Comparison of ENCODE assay signal across 1 cellular context in the genomic region with DNA sequence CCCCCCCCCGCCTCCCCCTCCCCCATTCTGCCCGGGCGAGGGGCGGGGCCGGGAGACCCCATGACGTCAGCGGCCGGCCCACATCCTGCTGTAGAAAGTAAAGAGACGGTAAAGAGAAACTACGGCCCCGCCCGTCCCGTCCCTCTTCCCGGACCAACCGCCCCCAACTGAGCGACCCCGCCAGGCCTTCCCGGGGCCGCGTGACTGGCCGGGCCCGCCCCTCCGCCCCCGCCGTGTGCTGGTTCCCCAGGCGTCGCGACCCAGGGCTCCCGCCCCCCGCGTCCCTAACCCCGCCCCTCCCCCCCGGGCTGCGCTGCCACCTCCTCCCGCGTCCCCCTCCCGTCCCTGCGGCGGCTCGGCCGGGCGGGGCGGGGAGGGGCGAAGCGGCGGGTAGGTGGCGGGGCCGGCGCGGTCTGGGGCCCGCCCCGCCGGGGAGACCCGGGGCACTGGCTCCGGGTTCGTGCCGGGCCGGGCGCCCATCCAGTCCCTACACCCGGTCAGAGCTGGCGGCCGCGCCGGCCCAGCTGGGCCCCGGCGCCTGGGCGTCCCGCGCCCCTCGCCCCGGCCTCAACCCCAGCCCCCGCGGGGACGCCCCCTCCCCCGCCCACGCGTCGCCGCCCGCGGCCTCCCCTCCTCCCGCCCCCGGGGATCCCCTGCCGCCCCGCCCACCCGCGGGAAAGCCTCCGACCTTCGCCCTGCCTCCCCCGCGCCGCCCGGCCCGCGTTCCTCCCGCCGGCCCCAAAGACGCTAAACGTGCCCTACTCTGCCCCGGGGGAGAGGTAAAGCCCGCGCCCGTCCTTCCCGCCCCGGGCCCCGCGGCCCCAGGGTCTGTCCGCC.
A peak's percentile ranks its signal among the peaks of the same experiment; 100 is the strongest.
TF ChIP-seq lines count a peak whose summit lies in the region.

No MANE protein-coding gene starts in this region.

TF ChIP-seq in HepG2, 621 proteins besides CTCF, POLR2A, EP300 and RAD21 (continued from another document and continues in another):
- TF ChIP-seq, protein P1, sequence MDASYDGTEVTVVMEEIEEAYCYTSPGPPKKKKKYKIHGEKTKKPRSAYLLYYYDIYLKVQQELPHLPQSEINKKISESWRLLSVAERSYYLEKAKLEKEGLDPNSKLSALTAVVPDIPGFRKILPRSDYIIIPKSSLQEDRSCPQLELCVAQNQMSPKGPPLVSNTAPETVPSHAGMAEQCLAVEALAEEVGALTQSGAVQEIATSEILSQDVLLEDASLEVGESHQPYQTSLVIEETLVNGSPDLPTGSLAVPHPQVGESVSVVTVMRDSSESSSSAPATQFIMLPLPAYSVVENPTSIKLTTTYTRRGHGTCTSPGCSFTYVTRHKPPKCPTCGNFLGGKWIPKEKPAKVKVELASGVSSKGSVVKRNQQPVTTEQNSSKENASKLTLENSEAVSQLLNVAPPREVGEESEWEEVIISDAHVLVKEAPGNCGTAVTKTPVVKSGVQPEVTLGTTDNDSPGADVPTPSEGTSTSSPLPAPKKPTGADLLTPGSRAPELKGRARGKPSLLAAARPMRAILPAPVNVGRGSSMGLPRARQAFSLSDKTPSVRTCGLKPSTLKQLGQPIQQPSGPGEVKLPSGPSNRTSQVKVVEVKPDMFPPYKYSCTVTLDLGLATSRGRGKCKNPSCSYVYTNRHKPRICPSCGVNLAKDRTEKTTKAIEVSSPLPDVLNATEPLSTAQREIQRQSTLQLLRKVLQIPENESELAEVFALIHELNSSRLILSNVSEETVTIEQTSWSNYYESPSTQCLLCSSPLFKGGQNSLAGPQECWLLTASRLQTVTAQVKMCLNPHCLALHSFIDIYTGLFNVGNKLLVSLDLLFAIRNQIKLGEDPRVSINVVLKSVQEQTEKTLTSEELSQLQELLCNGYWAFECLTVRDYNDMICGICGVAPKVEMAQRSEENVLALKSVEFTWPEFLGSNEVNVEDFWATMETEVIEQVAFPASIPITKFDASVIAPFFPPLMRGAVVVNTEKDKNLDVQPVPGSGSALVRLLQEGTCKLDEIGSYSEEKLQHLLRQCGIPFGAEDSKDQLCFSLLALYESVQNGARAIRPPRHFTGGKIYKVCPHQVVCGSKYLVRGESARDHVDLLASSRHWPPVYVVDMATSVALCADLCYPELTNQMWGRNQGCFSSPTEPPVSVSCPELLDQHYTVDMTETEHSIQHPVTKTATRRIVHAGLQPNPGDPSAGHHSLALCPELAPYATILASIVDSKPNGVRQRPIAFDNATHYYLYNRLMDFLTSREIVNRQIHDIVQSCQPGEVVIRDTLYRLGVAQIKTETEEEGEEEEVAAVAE (CRISPR knock-in tag; IDR thresholded peaks at IDR 0.05; ENCODE audit: borderline replicate concordance): no peak
- no peak for TF ChIP-seq ZNF124 (CRISPR knock-in tag; IDR thresholded peaks at IDR 0.05)
- no peak for TF ChIP-seq THAP8 (CRISPR knock-in tag; IDR thresholded peaks at IDR 0.05; ENCODE audit: borderline replicate concordance)
- no peak for TF ChIP-seq ZNF784 (CRISPR knock-in tag; IDR thresholded peaks at IDR 0.05; ENCODE audit: borderline replicate concordance)
- no peak for TF ChIP-seq HMGA1 (CRISPR knock-in tag; conservative IDR thresholded peaks at IDR 0.05)
- TF ChIP-seq ZNF207 (IDR thresholded peaks at IDR 0.05; ENCODE audit: borderline replicate concordance): no peak
- TF ChIP-seq ATF7-NPFF (CRISPR knock-in tag; IDR thresholded peaks at IDR 0.05; ENCODE audit: low read depth): no peak; the same call in 1 of the 2 replicates
- no peak for TF ChIP-seq SOX6 (IDR thresholded peaks at IDR 0.05)
- no peak for TF ChIP-seq SOX6 (CRISPR knock-in tag; IDR thresholded peaks at IDR 0.05)
- no peak for TF ChIP-seq ZNF121 (CRISPR knock-in tag; IDR thresholded peaks at IDR 0.05)
- no peak for TF ChIP-seq MAFG (CRISPR knock-in tag; IDR thresholded peaks at IDR 0.05)
- TF ChIP-seq IKZF4 (CRISPR knock-in tag; IDR thresholded peaks at IDR 0.05; ENCODE audit: borderline replicate concordance, low read depth, not compliant biosample characterization): no peak
- TF ChIP-seq GLMP (CRISPR knock-in tag; IDR thresholded peaks at IDR 0.05; ENCODE audit: borderline replicate concordance): no peak
- TF ChIP-seq, protein P2, sequence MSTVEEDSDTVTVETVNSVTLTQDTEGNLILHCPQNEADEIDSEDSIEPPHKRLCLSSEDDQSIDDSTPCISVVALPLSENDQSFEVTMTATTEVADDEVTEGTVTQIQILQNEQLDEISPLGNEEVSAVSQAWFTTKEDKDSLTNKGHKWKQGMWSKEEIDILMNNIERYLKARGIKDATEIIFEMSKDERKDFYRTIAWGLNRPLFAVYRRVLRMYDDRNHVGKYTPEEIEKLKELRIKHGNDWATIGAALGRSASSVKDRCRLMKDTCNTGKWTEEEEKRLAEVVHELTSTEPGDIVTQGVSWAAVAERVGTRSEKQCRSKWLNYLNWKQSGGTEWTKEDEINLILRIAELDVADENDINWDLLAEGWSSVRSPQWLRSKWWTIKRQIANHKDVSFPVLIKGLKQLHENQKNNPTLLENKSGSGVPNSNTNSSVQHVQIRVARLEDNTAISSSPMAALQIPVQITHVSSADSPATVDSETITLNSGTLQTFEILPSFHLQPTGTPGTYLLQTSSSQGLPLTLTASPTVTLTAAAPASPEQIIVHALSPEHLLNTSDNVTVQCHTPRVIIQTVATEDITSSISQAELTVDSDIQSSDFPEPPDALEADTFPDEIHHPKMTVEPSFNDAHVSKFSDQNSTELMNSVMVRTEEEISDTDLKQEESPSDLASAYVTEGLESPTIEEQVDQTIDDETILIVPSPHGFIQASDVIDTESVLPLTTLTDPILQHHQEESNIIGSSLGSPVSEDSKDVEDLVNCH (CRISPR knock-in tag; IDR thresholded peaks at IDR 0.05): no peak
- TF ChIP-seq, protein P3, sequence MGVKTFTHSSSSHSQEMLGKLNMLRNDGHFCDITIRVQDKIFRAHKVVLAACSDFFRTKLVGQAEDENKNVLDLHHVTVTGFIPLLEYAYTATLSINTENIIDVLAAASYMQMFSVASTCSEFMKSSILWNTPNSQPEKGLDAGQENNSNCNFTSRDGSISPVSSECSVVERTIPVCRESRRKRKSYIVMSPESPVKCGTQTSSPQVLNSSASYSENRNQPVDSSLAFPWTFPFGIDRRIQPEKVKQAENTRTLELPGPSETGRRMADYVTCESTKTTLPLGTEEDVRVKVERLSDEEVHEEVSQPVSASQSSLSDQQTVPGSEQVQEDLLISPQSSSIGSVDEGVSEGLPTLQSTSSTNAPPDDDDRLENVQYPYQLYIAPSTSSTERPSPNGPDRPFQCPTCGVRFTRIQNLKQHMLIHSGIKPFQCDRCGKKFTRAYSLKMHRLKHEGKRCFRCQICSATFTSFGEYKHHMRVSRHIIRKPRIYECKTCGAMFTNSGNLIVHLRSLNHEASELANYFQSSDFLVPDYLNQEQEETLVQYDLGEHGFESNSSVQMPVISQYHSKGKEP (CRISPR knock-in tag; IDR thresholded peaks at IDR 0.05): no peak
- TF ChIP-seq, protein P4, sequence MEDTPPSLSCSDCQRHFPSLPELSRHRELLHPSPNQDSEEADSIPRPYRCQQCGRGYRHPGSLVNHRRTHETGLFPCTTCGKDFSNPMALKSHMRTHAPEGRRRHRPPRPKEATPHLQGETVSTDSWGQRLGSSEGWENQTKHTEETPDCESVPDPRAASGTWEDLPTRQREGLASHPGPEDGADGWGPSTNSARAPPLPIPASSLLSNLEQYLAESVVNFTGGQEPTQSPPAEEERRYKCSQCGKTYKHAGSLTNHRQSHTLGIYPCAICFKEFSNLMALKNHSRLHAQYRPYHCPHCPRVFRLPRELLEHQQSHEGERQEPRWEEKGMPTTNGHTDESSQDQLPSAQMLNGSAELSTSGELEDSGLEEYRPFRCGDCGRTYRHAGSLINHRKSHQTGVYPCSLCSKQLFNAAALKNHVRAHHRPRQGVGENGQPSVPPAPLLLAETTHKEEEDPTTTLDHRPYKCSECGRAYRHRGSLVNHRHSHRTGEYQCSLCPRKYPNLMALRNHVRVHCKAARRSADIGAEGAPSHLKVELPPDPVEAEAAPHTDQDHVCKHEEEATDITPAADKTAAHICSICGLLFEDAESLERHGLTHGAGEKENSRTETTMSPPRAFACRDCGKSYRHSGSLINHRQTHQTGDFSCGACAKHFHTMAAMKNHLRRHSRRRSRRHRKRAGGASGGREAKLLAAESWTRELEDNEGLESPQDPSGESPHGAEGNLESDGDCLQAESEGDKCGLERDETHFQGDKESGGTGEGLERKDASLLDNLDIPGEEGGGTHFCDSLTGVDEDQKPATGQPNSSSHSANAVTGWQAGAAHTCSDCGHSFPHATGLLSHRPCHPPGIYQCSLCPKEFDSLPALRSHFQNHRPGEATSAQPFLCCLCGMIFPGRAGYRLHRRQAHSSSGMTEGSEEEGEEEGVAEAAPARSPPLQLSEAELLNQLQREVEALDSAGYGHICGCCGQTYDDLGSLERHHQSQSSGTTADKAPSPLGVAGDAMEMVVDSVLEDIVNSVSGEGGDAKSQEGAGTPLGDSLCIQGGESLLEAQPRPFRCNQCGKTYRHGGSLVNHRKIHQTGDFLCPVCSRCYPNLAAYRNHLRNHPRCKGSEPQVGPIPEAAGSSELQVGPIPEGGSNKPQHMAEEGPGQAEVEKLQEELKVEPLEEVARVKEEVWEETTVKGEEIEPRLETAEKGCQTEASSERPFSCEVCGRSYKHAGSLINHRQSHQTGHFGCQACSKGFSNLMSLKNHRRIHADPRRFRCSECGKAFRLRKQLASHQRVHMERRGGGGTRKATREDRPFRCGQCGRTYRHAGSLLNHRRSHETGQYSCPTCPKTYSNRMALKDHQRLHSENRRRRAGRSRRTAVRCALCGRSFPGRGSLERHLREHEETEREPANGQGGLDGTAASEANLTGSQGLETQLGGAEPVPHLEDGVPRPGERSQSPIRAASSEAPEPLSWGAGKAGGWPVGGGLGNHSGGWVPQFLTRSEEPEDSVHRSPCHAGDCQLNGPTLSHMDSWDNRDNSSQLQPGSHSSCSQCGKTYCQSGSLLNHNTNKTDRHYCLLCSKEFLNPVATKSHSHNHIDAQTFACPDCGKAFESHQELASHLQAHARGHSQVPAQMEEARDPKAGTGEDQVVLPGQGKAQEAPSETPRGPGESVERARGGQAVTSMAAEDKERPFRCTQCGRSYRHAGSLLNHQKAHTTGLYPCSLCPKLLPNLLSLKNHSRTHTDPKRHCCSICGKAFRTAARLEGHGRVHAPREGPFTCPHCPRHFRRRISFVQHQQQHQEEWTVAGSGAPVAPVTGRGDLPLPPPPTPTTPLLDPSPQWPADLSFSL (CRISPR knock-in tag; IDR thresholded peaks at IDR 0.05): no peak
- TF ChIP-seq ZNF709 (CRISPR knock-in tag; IDR thresholded peaks at IDR 0.05): no peak
- no peak for TF ChIP-seq SSRP1 (CRISPR knock-in tag; IDR thresholded peaks at IDR 0.05)
- no peak for TF ChIP-seq NPAS2 (CRISPR knock-in tag; IDR thresholded peaks at IDR 0.05; ENCODE audit: borderline replicate concordance)
- no peak for TF ChIP-seq KLF11 (CRISPR knock-in tag; IDR thresholded peaks at IDR 0.05)
- TF ChIP-seq KDM3A (CRISPR knock-in tag; IDR thresholded peaks at IDR 0.05; ENCODE audit: low read depth): 0 out of 2 replicates have a peak, but pooled peaks have one; percentile 26
- TF ChIP-seq ZNF781 (CRISPR knock-in tag; IDR thresholded peaks at IDR 0.05; ENCODE audit: borderline replicate concordance, not compliant biosample characterization): no peak
- no peak for TF ChIP-seq ZNF75D (CRISPR knock-in tag; IDR thresholded peaks at IDR 0.05; ENCODE audit: borderline replicate concordance)
- TF ChIP-seq, protein P5, sequence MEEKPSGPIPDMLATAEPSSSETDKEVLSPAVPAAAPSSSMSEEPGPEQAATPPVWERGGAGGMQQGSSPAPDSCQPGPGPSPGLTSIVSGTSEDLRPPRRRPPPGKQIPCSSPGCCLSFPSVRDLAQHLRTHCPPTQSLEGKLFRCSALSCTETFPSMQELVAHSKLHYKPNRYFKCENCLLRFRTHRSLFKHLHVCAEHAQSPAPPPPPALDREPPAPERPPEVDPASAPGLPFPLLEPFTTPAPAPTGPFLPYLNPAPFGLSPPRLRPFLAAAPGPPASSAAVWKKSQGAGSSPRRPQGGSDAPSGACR (CRISPR knock-in tag; IDR thresholded peaks at IDR 0.05): no peak
- no peak for TF ChIP-seq CCDC6 (CRISPR knock-in tag; IDR thresholded peaks at IDR 0.05)
- no peak for TF ChIP-seq MAFK (conservative IDR thresholded peaks at IDR 0.05 in 1 of 2, IDR thresholded peaks at IDR 0.05 in 1 of 2; ENCODE audit: low read length in 2 of 2)
- no peak for TF ChIP-seq ZNF382 (CRISPR knock-in tag; IDR thresholded peaks at IDR 0.05; ENCODE audit: borderline replicate concordance)
- TF ChIP-seq DMAP1 (CRISPR knock-in tag; IDR thresholded peaks at IDR 0.05): no peak
- TF ChIP-seq TAF15 (IDR thresholded peaks at IDR 0.05; ENCODE audit: low read depth, low read length, poor library complexity, severe bottlenecking): no peak
- TF ChIP-seq JUND (CRISPR knock-in tag; IDR thresholded peaks at IDR 0.05): no peak
- no peak for TF ChIP-seq ZNF550 (CRISPR knock-in tag; IDR thresholded peaks at IDR 0.05; ENCODE audit: borderline replicate concordance)
- TF ChIP-seq ZNF276 (CRISPR knock-in tag; IDR thresholded peaks at IDR 0.05; ENCODE audit: low read depth): no peak
